Comparison of ENCODE assay signal across 27 cellular contexts in genomic region chr6:168416531-168416930, GRCh38. TPM values are rescaled to one million over a fixed set of nuclear protein-coding genes. Genes with fewer than 3 reads are reported as not detected.
"Had no signal": no experiment of that assay in that cellular context is flagged by ENCODE, and none has a peak within 500 bp of the region (broad histone marks: within the 10 kb centered on the region; RNA-seq: fewer than 3 reads in every experiment).

No MANE protein-coding gene starts in this region.

- H3K4me3 Mint-ChIP-seq: naive thymus-derived CD4-positive, alpha-beta T cell; natural killer cell treated with Interleukin-12 subunit alpha and Interleukin-12 subunit beta and Interleukin-15 and Interleukin-18, amount 100 ng/mL, for 72 hours; stimulated activated memory B cell treated with anti-CD40 and anti-IgM and Interleukin-4, amounts not matched to agents 10 μg/mL and 1 μg/mL and 100 μg/mL, for 72 hours; stimulated activated naive CD8-positive, alpha-beta T cell treated with anti-CD3 and anti-CD28 coated beads, Interleukin-15, amount 100 ng/mL, for 72 hours had no signal

- H3K4me1 Mint-ChIP-seq: naive thymus-derived CD4-positive, alpha-beta T cell; stimulated activated memory B cell treated with anti-CD40 and anti-IgM and Interleukin-4, amounts not matched to agents 10 μg/mL and 1 μg/mL and 100 μg/mL, for 72 hours; stimulated activated naive CD8-positive, alpha-beta T cell treated with anti-CD3 and anti-CD28 coated beads, Interleukin-15, amount 100 ng/mL, for 72 hours had no signal

- H3K36me3 Mint-ChIP-seq: naive thymus-derived CD4-positive, alpha-beta T cell; natural killer cell treated with Interleukin-12 subunit alpha and Interleukin-12 subunit beta and Interleukin-15 and Interleukin-18, amount 100 ng/mL, for 72 hours; stimulated activated memory B cell treated with anti-CD40 and anti-IgM and Interleukin-4, amounts not matched to agents 10 μg/mL and 1 μg/mL and 100 μg/mL, for 72 hours had no signal

- H3K9me3 ChIP-seq: left ventricle myocardium inferior, mucosa of descending colon, right atrium auricular region, right lobe of liver, thyroid gland, transverse colon, upper lobe of left lung, vagina had no signal

- DNase-seq: left ventricle myocardium inferior; midbrain; mucosa of descending colon; naive thymus-derived CD4-positive, alpha-beta T cell; nucleus accumbens; right lobe of liver; stimulated activated CD4-positive, alpha-beta T cell treated with anti-CD3 and anti-CD28 coated beads, Interleukin-1b, Interleukin-23, amount 100 ng/mL, for 48 hours; stimulated activated CD4-positive, alpha-beta T cell treated with anti-CD3 and anti-CD28 coated beads, Interleukin-2, amount 100 ng/mL, for 48 hours; stimulated activated CD4-positive, alpha-beta T cell treated with anti-CD3 and anti-CD28 coated beads, Interleukin-4, amount 100 ng/mL, for 4 hours; stimulated activated CD8-positive, alpha-beta memory T cell treated with anti-CD3 and anti-CD28 coated beads, Interleukin-4, amount 100 ng/mL, for 48 hours; stimulated activated naive CD4-positive, alpha-beta T cell treated with Interleukin-2 at 50 U/mL for 16 hours; stimulated activated naive CD8-positive, alpha-beta T cell treated with anti-CD3 and anti-CD28 coated beads, Interleukin-15, amount 100 ng/mL, for 72 hours; substantia nigra; transverse colon had no signal

- H3K27me3 ChIP-seq: right atrium auricular region, right lobe of liver, thyroid gland, transverse colon, upper lobe of left lung, vagina had no signal

- H3K27ac Mint-ChIP-seq: naive thymus-derived CD4-positive, alpha-beta T cell; natural killer cell treated with Interleukin-12 subunit alpha and Interleukin-12 subunit beta and Interleukin-15 and Interleukin-18, amount 100 ng/mL, for 72 hours; progenitor cell of endocrine pancreas; stimulated activated memory B cell treated with anti-CD40 and anti-IgM and Interleukin-4, amounts not matched to agents 10 μg/mL and 1 μg/mL and 100 μg/mL, for 72 hours; stimulated activated naive CD8-positive, alpha-beta T cell treated with anti-CD3 and anti-CD28 coated beads, Interleukin-15, amount 100 ng/mL, for 72 hours had no signal

- H3K27ac ChIP-seq: hepatocyte, right atrium auricular region, right lobe of liver, transverse colon, upper lobe of left lung, vagina had no signal

- H3K36me3 ChIP-seq: left ventricle myocardium inferior, right atrium auricular region, right lobe of liver, thyroid gland, transverse colon, upper lobe of left lung, vagina had no signal

- H3K27me3 Mint-ChIP-seq: stimulated activated memory B cell treated with anti-CD40 and anti-IgM and Interleukin-4, amounts not matched to agents 10 μg/mL and 1 μg/mL and 100 μg/mL, for 72 hours had no signal

- H3K4me3 ChIP-seq: hepatocyte, lung, mucosa of descending colon, right atrium auricular region, right lobe of liver, smooth muscle cell, thyroid gland, transverse colon, upper lobe of left lung, vagina had no signal

- ATAC-seq: naive thymus-derived CD4-positive, alpha-beta T cell; natural killer cell treated with Interleukin-12 subunit alpha and Interleukin-12 subunit beta and Interleukin-15 and Interleukin-18, amount 100 ng/mL, for 72 hours; stimulated activated memory B cell treated with anti-CD40 and anti-IgM and Interleukin-4, amounts not matched to agents 10 μg/mL and 1 μg/mL and 100 μg/mL, for 72 hours; stimulated activated naive CD8-positive, alpha-beta T cell treated with anti-CD3 and anti-CD28 coated beads, Interleukin-15, amount 100 ng/mL, for 72 hours had no signal

- H3K4me1 ChIP-seq: right lobe of liver had no signal

- H3K9me3 Mint-ChIP-seq: natural killer cell treated with Interleukin-12 subunit alpha and Interleukin-12 subunit beta and Interleukin-15 and Interleukin-18, amount 100 ng/mL, for 72 hours; stimulated activated memory B cell treated with anti-CD40 and anti-IgM and Interleukin-4, amounts not matched to agents 10 μg/mL and 1 μg/mL and 100 μg/mL, for 72 hours; stimulated activated naive CD8-positive, alpha-beta T cell treated with anti-CD3 and anti-CD28 coated beads, Interleukin-15, amount 100 ng/mL, for 72 hours had no signal

RNA-seq across cellular contexts. Expression of gene SMOC2, which starts 24.5 kb away (rescaled TPM):
- total RNA-seq: kidney epithelial cell; myocyte; naive thymus-derived CD4-positive, alpha-beta T cell; natural killer cell treated with Interleukin-12 subunit alpha and Interleukin-12 subunit beta and Interleukin-15 and Interleukin-18, amount 100 ng/mL, for 72 hours; pulmonary artery endothelial cell had no signal
- polyA plus RNA-seq: naive thymus-derived CD4-positive, alpha-beta T cell had no signal
